9 cellular contexts compared by ENCODE assay signal in genomic region chr1:66275083-66275482, GRCh38.
DNase-seq lines count a peak whose midpoint lies in the region; ATAC-seq and TF ChIP-seq lines count a peak whose summit lies in the region.
"Had no signal": no experiment of that assay in that cellular context is flagged by ENCODE, and none has a peak within 500 bp of the region (broad histone marks: within the 10 kb centered on the region; RNA-seq: fewer than 3 reads in every experiment).

No MANE protein-coding gene starts in this region.

- H3K4me3 ChIP-seq in CD8-positive, alpha-beta memory T cell (ENCODE audit: low read length), result peak overlapping the region; percentile 35
- H3K4me3 ChIP-seq in Karpas-422 (ENCODE audit: low read length), result no peak overlapping the region
- H3K4me3 ChIP-seq in mammary epithelial cell (replicated peaks in 1 of 3; ENCODE audit: insufficient read depth in 1 of 3, low read depth in 2 of 3, low read length in 3 of 3), result no peak overlapping the region
- H3K4me3 ChIP-seq in gastrocnemius medialis, result peak overlapping the region in 1 of 4 donors; percentile 2

- H3K36me3 ChIP-seq in CD8-positive, alpha-beta memory T cell (ENCODE audit: insufficient read depth, low read length), result no peaks in the 10 kb centered on the region
- no peaks in the 10 kb centered on the region for H3K36me3 ChIP-seq in Karpas-422 (ENCODE audit: insufficient read depth, low read length)
- no peaks in the 10 kb centered on the region for H3K36me3 ChIP-seq in mammary epithelial cell (ENCODE audit: insufficient read depth, low read length)
- no peaks in the 10 kb centered on the region for H3K36me3 ChIP-seq in gastrocnemius medialis

- peak overlapping the region; percentile 74 to 89 (median 78) for H3K4me3 Mint-ChIP-seq in CD8-positive, alpha-beta memory T cell

- BruUV-seq in mammary epithelial cell (replicated peaks; lab: Mats Ljungman, UMichigan), result no TSS peak

- H3K9me3 Mint-ChIP-seq in CD8-positive, alpha-beta memory T cell, result no peaks in the 10 kb centered on the region

- intact Hi-C loops in mammary epithelial cell (cut with micrococcal nuclease), result loop anchor here (2.0 to 10.0 kb wide), 2 partner anchors 14 to 1010 kb away; no protein-coding TSS in a partner anchor
- intact Hi-C loops in gastrocnemius medialis (cut with DNase I; ENCODE audit: low total_unique reads), result no loop called here

- no peak for TF ChIP-seq POLR2A in gastrocnemius medialis (IDR thresholded peaks at IDR 0.05)

- H3K9ac ChIP-seq in Karpas-422 (ENCODE audit: low read length) (0 out of 2 replicates have a peak overlapping the region, but pooled peaks have one; percentile 29), mammary epithelial cell (ENCODE audit: insufficient read depth, low read length) (no peak overlapping the region)

- POLR2A ChIA-PET in CD8-positive, alpha-beta memory T cell (lab: Charles Lee), result interaction anchor here (0.9 to 1.6 kb wide), 4 partner anchors 11 to 169 kb away, joined by 3 to 4 read pairs (median 3); no protein-coding TSS in a partner anchor
- POLR2A ChIA-PET in GM10248 (lab: Yijun Ruan, JAX), result interaction anchor here (0.8 kb wide), 1 partner anchor 62 kb away, joined by 3 read pairs; no protein-coding TSS in a partner anchor

- H3K9me2 ChIP-seq in Karpas-422 (replicated peaks; ENCODE audit: insufficient read depth, low read length), result no peaks in the 10 kb centered on the region

- H3K27ac ChIP-seq in CD8-positive, alpha-beta memory T cell (ENCODE audit: low read depth, low read length), result peak overlapping the region; percentile 39
- H3K27ac ChIP-seq in Karpas-422 (ENCODE audit: low read length), result no peak overlapping the region
- H3K27ac ChIP-seq in mammary epithelial cell (ENCODE audit: insufficient read depth, low read depth, low read length), result no peak overlapping the region
- peak overlapping the region in 3 of 4 donors; percentile 3 to 37 (median 6) for H3K27ac ChIP-seq in gastrocnemius medialis

- dilution Hi-C loops in mammary epithelial cell (cut with HindIII; ENCODE audit: low sequenced_read_pairs), result no loop called here

- H4K20me1 ChIP-seq in Karpas-422 (ENCODE audit: insufficient read depth, low read depth, low read length), result no peaks in the 10 kb centered on the region
- H4K20me1 ChIP-seq in mammary epithelial cell (ENCODE audit: insufficient read depth, low read length), result no peaks in the 10 kb centered on the region

- TF ChIP-seq CTCF in mammary epithelial cell (conservative IDR thresholded peaks at IDR 0.05 in 1 of 2, IDR thresholded peaks at IDR 0.05 in 1 of 2; ENCODE audit: extremely low read depth in 1 of 2, insufficient read depth in 1 of 2, low read depth in 1 of 2, low read length in 2 of 2) (no peak), gastrocnemius medialis (IDR thresholded peaks at IDR 0.05 in 4 of 5, conservative IDR thresholded peaks at IDR 0.05 in 1 of 5) (no peak), GM10248 (IDR thresholded peaks at IDR 0.05; ENCODE audit: control extremely low read depth, extremely low read depth, low read depth, missing control alignments) (no peak)

- CTCF ChIA-PET in CD8-positive, alpha-beta memory T cell (lab: Charles Lee), result interaction anchor here (0.8 to 3.1 kb wide), 8 partner anchors 10 to 170 kb away, joined by 3 to 19 read pairs (median 6); no protein-coding TSS in a partner anchor
- CTCF ChIA-PET in mammary epithelial cell (lab: Charles Lee; ENCODE audit: low non-redundant PET) (interaction anchor here (0.7 kb wide), 1 partner anchor 26 kb away, joined by 4 read pairs; no protein-coding TSS in a partner anchor), GM10248 (lab: Yijun Ruan, JAX) (interaction anchor here (0.7 to 2.6 kb wide), 15 partner anchors 12 to 171 kb away, joined by 3 to 12 read pairs (median 5); no protein-coding TSS in a partner anchor)

- peaks cover 0 to 1% (median 0%) of the 10 kb centered on the region in 3 donors for H3K36me3 Mint-ChIP-seq in CD8-positive, alpha-beta memory T cell

- H3K4me2 ChIP-seq in Karpas-422 (ENCODE audit: low read depth, low read length, poor library complexity, severe bottlenecking) (no peak overlapping the region), mammary epithelial cell (ENCODE audit: insufficient read depth, low read depth, low read length) (no peak overlapping the region)

- in situ Hi-C loops in mammary epithelial cell (cut with MboI; ENCODE audit: low sequenced_read_pairs in 2 of 2) (no loop called here), gastrocnemius medialis (cut with MboI; ENCODE audit: low sequenced_read_pairs in 4 of 4) (loop anchor here in 1 of 4 donors (10.0 kb wide), 1 partner anchor 60 kb away; no protein-coding TSS in a partner anchor)

- H3K27me3 Mint-ChIP-seq in CD8-positive, alpha-beta memory T cell, result no peaks in the 10 kb centered on the region

- H3K79me2 ChIP-seq in Karpas-422 (ENCODE audit: low read length) (no peaks in the 10 kb centered on the region), mammary epithelial cell (ENCODE audit: insufficient read depth, low read length) (no peaks in the 10 kb centered on the region)

- H3K9me3 ChIP-seq in CD8-positive, alpha-beta memory T cell (ENCODE audit: low read length), result no peaks in the 10 kb centered on the region
- H3K9me3 ChIP-seq in Karpas-422 (ENCODE audit: low read length) (no peaks in the 10 kb centered on the region), mammary epithelial cell (replicated peaks; ENCODE audit: insufficient read depth, low read length) (no peaks in the 10 kb centered on the region), gastrocnemius medialis (no peaks in the 10 kb centered on the region)

- ATAC-seq in gastrocnemius medialis, result no peak
- ATAC-seq: Panc1 had no signal

- peaks cover 68% of the 10 kb centered on the region for H3K4me1 ChIP-seq in CD8-positive, alpha-beta memory T cell (ENCODE audit: insufficient read depth, low read length)
- H3K4me1 ChIP-seq in Karpas-422 (ENCODE audit: low read length) (peaks cover 74% of the 10 kb centered on the region), mammary epithelial cell (ENCODE audit: insufficient read depth, low read length) (peaks cover 22% of the 10 kb centered on the region), gastrocnemius medialis (peaks cover 41 to 45% of the 10 kb centered on the region in 2 donors)

- H3K4me1 Mint-ChIP-seq in CD8-positive, alpha-beta memory T cell, result peaks cover 64 to 82% (median 78%) of the 10 kb centered on the region in 3 donors

- no peaks in the 10 kb centered on the region for H3K27me3 ChIP-seq in CD8-positive, alpha-beta memory T cell (ENCODE audit: insufficient read depth, low read length, poor library complexity, severe bottlenecking)
- no peaks in the 10 kb centered on the region for H3K27me3 ChIP-seq in Karpas-422 (ENCODE audit: low read length)
- H3K27me3 ChIP-seq in mammary epithelial cell (ENCODE audit: insufficient read depth, low read length), result no peaks in the 10 kb centered on the region
- H3K27me3 ChIP-seq in gastrocnemius medialis, result no peaks in the 10 kb centered on the region

- DNase-seq in CD8-positive, alpha-beta memory T cell, result peak in 2 of 5 donors; percentile 40 to 64
- no peak for DNase-seq in Karpas-422
- DNase-seq in mammary epithelial cell, result peak; percentile 47
- no peak for DNase-seq in gastrocnemius medialis
- no peak for DNase-seq in NCI-H146 treated with DMSO at 0.1 percent for 48 hours (lab: John Stamatoyannopoulos, UW; ENCODE audit: unreplicated experiment)
- no peak for DNase-seq in SW 1271 (lab: John Stamatoyannopoulos, UW)
- DNase-seq in GM10248 (ENCODE audit: extremely low spot score), result no peak
- DNase-seq: NCI-H1436 treated with DMSO at 0.1 percent for 48 hours had no signal

- WGBS in mammary epithelial cell (ENCODE audit: low coverage, missing lambda C conversion rate), result 86% methylated on average over 1 of the region's 1 CpG

- H2AFZ ChIP-seq in Karpas-422 (ENCODE audit: low read length) (no peak overlapping the region; the same call in 1 of the 2 replicates), mammary epithelial cell (ENCODE audit: low read depth, low read length) (no peak overlapping the region)

- peak overlapping the region; percentile 87 to 98 (median 94) for H3K27ac Mint-ChIP-seq in CD8-positive, alpha-beta memory T cell

Comparison
In these comparisons a context has a peak if more than half of its experiments do, and no peak if none do; other contexts are left out.
1. H3K27ac ChIP-seq: peak in CD8-positive, alpha-beta memory T cell (single experiment) and gastrocnemius medialis (3 of 4); none in Karpas-422 (single experiment) and mammary epithelial cell (single experiment).